1 cellular context compared by ENCODE assay signal in the genomic region with DNA sequence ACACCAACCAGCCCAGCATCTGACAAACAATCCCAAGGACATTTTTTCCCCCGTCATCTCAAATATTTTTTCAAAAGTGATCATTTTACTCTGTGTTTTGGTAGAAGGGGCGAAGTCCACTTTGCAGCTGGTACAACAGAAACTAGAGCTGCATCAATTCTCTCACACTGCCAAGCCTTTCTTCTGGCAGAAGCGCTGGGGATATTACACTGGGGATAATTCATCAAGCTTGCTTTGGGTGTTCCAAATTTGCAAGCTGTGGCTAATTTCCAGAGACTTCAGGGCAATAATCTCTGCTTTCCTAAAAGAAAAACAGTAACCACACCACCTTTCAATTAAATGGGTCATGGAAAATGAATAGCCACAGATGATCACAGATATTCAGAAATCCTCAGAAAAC.
TF ChIP-seq lines count a peak whose summit lies in the region.

No MANE protein-coding gene starts in this region.

TF ChIP-seq in WTC11, 78 proteins besides CTCF, POLR2A, EP300 and RAD21 (continued from another document):
- TF ChIP-seq, protein P1, sequence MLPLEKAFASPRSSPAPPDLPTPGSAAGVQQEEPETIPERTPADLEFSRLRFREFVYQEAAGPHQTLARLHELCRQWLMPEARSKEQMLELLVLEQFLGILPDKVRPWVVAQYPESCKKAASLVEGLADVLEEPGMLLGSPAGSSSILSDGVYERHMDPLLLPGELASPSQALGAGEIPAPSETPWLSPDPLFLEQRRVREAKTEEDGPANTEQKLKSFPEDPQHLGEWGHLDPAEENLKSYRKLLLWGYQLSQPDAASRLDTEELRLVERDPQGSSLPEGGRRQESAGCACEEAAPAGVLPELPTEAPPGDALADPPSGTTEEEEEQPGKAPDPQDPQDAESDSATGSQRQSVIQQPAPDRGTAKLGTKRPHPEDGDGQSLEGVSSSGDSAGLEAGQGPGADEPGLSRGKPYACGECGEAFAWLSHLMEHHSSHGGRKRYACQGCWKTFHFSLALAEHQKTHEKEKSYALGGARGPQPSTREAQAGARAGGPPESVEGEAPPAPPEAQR (CRISPR knock-in tag; IDR thresholded peaks at IDR 0.05): no peak
- TF ChIP-seq, protein P2, sequence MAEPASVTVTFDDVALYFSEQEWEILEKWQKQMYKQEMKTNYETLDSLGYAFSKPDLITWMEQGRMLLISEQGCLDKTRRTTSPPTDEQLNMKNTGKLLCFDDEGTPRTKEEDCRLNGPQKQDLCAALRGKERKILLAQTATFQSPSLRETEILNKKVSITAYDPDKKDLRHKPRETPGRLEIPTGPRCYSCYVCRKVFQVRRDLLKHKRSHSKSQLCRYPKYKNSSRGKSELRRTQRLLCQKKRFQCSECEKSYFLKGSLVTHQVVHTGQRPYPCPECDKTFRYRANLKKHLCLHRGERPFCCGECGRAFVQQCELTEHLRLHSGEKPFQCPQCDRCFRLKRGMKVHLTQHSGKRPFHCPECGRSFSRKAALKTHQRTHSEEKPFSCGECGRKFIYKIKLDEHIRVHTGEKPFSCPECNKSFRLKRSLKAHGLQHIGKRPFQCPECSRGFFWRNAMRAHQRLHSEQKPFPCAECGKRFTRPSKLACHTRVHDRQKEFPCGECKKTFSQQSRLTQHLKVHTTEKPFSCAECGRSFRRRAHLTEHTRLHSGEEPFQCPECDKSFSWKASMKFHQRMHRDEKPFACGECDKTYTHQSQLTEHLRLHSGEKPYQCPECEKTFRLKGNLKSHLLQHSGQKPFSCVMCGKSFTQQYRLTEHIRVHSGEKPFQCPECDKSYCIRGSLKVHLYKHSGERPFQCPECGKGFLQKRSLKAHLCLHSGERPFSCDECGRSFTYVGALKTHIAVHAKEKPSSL (CRISPR knock-in tag; conservative IDR thresholded peaks at IDR 0.05): no peak
- TF ChIP-seq SOX15 (CRISPR knock-in tag; IDR thresholded peaks at IDR 0.05) (no peak), SMAD3 (CRISPR knock-in tag; IDR thresholded peaks at IDR 0.05; ENCODE audit: borderline replicate concordance) (no peak), GABPB1 (CRISPR knock-in tag; IDR thresholded peaks at IDR 0.05) (no peak), ZNF317 (CRISPR knock-in tag; IDR thresholded peaks at IDR 0.05; ENCODE audit: borderline replicate concordance, low read depth) (no peak), GTF2I (CRISPR knock-in tag; conservative IDR thresholded peaks at IDR 0.05) (no peak), IRF2 (CRISPR knock-in tag; IDR thresholded peaks at IDR 0.05; ENCODE audit: borderline replicate concordance, low read depth) (no peak)
- TF ChIP-seq, protein P3, sequence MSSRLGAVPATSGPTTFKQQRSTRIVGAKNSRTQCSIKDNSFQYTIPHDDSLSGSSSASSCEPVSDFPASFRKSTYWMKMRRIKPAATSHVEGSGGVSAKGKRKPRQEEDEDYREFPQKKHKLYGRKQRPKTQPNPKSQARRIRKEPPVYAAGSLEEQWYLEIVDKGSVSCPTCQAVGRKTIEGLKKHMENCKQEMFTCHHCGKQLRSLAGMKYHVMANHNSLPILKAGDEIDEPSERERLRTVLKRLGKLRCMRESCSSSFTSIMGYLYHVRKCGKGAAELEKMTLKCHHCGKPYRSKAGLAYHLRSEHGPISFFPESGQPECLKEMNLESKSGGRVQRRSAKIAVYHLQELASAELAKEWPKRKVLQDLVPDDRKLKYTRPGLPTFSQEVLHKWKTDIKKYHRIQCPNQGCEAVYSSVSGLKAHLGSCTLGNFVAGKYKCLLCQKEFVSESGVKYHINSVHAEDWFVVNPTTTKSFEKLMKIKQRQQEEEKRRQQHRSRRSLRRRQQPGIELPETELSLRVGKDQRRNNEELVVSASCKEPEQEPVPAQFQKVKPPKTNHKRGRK (CRISPR knock-in tag; IDR thresholded peaks at IDR 0.05; ENCODE audit: borderline replicate concordance): no peak
- TF ChIP-seq, protein P4, sequence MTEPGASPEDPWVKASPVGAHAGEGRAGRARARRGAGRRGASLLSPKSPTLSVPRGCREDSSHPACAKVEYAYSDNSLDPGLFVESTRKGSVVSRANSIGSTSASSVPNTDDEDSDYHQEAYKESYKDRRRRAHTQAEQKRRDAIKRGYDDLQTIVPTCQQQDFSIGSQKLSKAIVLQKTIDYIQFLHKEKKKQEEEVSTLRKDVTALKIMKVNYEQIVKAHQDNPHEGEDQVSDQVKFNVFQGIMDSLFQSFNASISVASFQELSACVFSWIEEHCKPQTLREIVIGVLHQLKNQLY (CRISPR knock-in tag; IDR thresholded peaks at IDR 0.05): no peak
TF ChIP-seq in WTC11: peak in this region for 0.
